In the genomic region with DNA sequence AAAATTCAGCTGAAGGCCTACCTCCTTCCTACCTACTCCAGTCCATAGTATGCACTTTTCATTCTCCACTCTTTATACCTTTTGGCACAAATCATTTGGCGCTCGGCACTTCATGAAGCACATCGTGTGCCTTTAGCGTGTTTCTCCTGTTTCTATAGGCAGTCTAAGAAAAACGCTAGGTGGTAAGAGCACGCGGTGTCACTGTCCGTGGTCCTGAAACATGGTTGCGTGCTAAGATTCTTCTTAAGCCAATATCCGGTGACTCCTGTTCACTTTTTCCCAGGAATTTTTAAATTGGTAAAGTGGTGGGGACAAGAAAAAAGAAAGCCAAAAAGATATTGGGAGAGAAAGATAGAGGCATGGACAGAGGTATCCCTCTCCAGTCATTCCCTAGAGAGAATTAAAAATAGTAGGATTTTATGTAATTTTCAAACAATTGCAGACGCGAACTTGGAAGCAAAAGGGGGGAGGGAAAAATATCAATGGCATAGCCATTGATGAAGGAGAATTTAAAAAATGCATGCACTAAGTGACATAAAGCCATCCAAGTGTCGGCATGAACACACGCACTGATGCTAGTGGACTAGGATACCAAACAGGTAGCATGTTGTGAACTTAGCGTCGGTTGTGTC, we compare ENCODE assay signal across 1 cellular context.
TF ChIP-seq lines count a peak whose summit lies in the region.

No MANE protein-coding gene starts in this region.

TF ChIP-seq in WTC11, 78 proteins besides CTCF, POLR2A, EP300 and RAD21 (continued from another document):
- TF ChIP-seq ELF4 (CRISPR knock-in tag; IDR thresholded peaks at IDR 0.05; ENCODE audit: low read depth) (no peak), HMGA2 (CRISPR knock-in tag; IDR thresholded peaks at IDR 0.05) (no peak), MAX (CRISPR knock-in tag; IDR thresholded peaks at IDR 0.05) (peak; percentile 81; the same call in 1 of the 2 replicates), CREM (CRISPR knock-in tag; IDR thresholded peaks at IDR 0.05) (no peak; the same call in 1 of the 2 replicates), NR2C2 (CRISPR knock-in tag; IDR thresholded peaks at IDR 0.05) (no peak), PRRX2 (CRISPR knock-in tag; IDR thresholded peaks at IDR 0.05) (no peak), TEAD1 (CRISPR knock-in tag; IDR thresholded peaks at IDR 0.05) (peak; percentile 88)
- TF ChIP-seq, protein P1, sequence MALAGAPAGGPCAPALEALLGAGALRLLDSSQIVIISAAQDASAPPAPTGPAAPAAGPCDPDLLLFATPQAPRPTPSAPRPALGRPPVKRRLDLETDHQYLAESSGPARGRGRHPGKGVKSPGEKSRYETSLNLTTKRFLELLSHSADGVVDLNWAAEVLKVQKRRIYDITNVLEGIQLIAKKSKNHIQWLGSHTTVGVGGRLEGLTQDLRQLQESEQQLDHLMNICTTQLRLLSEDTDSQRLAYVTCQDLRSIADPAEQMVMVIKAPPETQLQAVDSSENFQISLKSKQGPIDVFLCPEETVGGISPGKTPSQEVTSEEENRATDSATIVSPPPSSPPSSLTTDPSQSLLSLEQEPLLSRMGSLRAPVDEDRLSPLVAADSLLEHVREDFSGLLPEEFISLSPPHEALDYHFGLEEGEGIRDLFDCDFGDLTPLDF (CRISPR knock-in tag; IDR thresholded peaks at IDR 0.05) = 0 out of 2 replicates have a peak, but pooled peaks have one; percentile 43
